18 cellular contexts compared by ENCODE assay signal in the genomic region with DNA sequence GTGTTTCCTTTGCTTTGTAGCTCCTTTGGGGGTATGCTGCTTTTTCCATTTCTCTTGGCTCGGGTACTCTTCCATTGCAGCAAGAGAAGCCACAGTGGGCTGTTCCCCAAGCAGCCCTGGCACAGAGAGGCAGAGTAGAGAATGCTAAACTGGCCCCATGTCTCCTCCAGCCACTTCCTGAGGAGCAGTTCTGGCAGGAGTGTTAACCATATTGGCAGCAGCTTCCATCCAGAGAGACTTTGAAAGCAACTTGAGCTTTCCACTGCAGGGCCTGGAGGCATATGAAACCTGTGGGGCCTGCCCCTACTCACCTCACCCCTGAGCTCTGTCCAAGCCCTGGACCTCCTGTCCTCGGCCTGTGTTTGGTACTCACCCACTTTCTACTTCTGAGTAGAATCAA.
A peak's percentile ranks its signal among the peaks of the same experiment; 100 is the strongest.
DNase-seq lines count a peak whose midpoint lies in the region; ATAC-seq and TF ChIP-seq lines count a peak whose summit lies in the region.
"Had no signal": no experiment of that assay in that cellular context is flagged by ENCODE, and none has a peak within 500 bp of the region (broad histone marks: within the 10 kb centered on the region; RNA-seq: fewer than 3 reads in every experiment).

No MANE protein-coding gene starts in this region.

- no peaks in the 10 kb centered on the region for H3K27me3 ChIP-seq in MG63
- no peaks in the 10 kb centered on the region for H3K27me3 ChIP-seq in aorta (ENCODE audit: control insufficient read depth in 1 of 2, insufficient read depth in 2 of 2, low read length in 1 of 2)
- no peaks in the 10 kb centered on the region for H3K27me3 ChIP-seq in stomach

- H3K9me3 ChIP-seq in MG63 (peaks cover 15% of the 10 kb centered on the region), aorta (ENCODE audit: control insufficient read depth, low read length) (no peaks in the 10 kb centered on the region), stomach (peaks cover 5 to 10% (median 6%) of the 10 kb centered on the region in 4 donors)

- in situ Hi-C loops in astrocyte of the spinal cord (cut with HindIII; ENCODE audit: low sequenced_read_pairs) = no loop called here

- no peak for TF ChIP-seq EP300 in stomach (IDR thresholded peaks at IDR 0.05)

- WGBS in aorta, 2 donors = 45 to 49% methylated on average over 2 of the region's 2 CpGs
- WGBS in stomach, 5 donors = 84 to 100% (median 96%) methylated on average over 2 of the region's 2 CpGs

- TF ChIP-seq CTCF in astrocyte of the spinal cord (IDR thresholded peaks at IDR 0.05; ENCODE audit: low read depth, low read length) (no peak), fibroblast of the aortic adventitia (IDR thresholded peaks at IDR 0.05; ENCODE audit: insufficient read depth, low read length) (no peak), stomach (IDR thresholded peaks at IDR 0.05) (no peak)

- peak; percentile 69 for ATAC-seq in aorta (ENCODE audit: low FRiP score)

- peak; percentile 65 for DNase-seq in MG63
- DNase-seq in astrocyte of the spinal cord (ENCODE audit: low read depth, low spot score) = peak; percentile 24
- DNase-seq in fibroblast of the aortic adventitia (ENCODE audit: low read depth) = peak; percentile 78
- peak in 1 of 2 donors; percentile 63 for DNase-seq in aorta
- DNase-seq in stomach = no peak
- no peak for DNase-seq in A172 (ENCODE audit: low spot score)
- DNase-seq in D341Med (ENCODE audit: low spot score) = no peak
- DNase-seq: DMS 273 treated with DMSO at 0.1 percent for 48 hours, DND-41, GDM1, H7, HFFc6, KG1, NCI-H1417 treated with DMSO at 0.1 percent for 48 hours, NCI-H187 treated with DMSO at 0.1 percent for 48 hours, NCI-H2227 treated with DMSO at 0.1 percent for 48 hours, NCI-H524 treated with DMSO at 0.1 percent for 48 hours, PC-9 had no signal

- intact Hi-C loops in aorta (cut with DNase I) = loop anchor here in 1 of 2 donors (10.0 kb wide), 1 partner anchor 113 kb away; no protein-coding TSS in a partner anchor
- intact Hi-C loops in stomach (cut with DNase I; ENCODE audit: low total_unique reads) = no loop called here

- TF ChIP-seq POLR2A in stomach (IDR thresholded peaks at IDR 0.05) = no peak

- H3K36me3 ChIP-seq in MG63 = peaks cover 7% of the 10 kb centered on the region
- peaks cover 4 to 6% of the 10 kb centered on the region in 2 donors for H3K36me3 ChIP-seq in aorta (ENCODE audit: control insufficient read depth in 1 of 2, insufficient read depth in 2 of 2, low read length in 1 of 2)
- H3K36me3 ChIP-seq in stomach = peaks cover 6 to 26% (median 17%) of the 10 kb centered on the region in 4 donors

- peaks cover 0 to 4% of the 10 kb centered on the region in 2 donors for H3K4me1 ChIP-seq in aorta (ENCODE audit: control insufficient read depth in 1 of 2, insufficient read depth in 2 of 2, low read length in 2 of 2)
- peaks cover 0 to 18% (median 0%) of the 10 kb centered on the region in 4 donors for H3K4me1 ChIP-seq in stomach

- H3K4me3 ChIP-seq in MG63 (no peak overlapping the region), astrocyte of the spinal cord (ENCODE audit: low read depth, low read length) (no peak overlapping the region), fibroblast of the aortic adventitia (ENCODE audit: low read depth, low read length) (no peak overlapping the region), aorta (ENCODE audit: low read length in 2 of 2) (no peak overlapping the region), stomach (no peak overlapping the region)
- H3K4me3 ChIP-seq: PC-9 had no signal

- H3K27ac ChIP-seq in aorta (ENCODE audit: low read depth in 1 of 2, low read length in 2 of 2) = no peak overlapping the region
- H3K27ac ChIP-seq in stomach = no peak overlapping the region
- H3K27ac ChIP-seq: PC-9 had no signal

Comparison
In these comparisons a context has a peak if more than half of its experiments do, and no peak if none do; other contexts are left out.
1. DNase-seq: peak in MG63 (single experiment), astrocyte of the spinal cord (single experiment) and fibroblast of the aortic adventitia (single experiment); none in stomach (single experiment), A172 (single experiment) and D341Med (single experiment).